21 cellular contexts compared by ENCODE assay signal in the genomic region with DNA sequence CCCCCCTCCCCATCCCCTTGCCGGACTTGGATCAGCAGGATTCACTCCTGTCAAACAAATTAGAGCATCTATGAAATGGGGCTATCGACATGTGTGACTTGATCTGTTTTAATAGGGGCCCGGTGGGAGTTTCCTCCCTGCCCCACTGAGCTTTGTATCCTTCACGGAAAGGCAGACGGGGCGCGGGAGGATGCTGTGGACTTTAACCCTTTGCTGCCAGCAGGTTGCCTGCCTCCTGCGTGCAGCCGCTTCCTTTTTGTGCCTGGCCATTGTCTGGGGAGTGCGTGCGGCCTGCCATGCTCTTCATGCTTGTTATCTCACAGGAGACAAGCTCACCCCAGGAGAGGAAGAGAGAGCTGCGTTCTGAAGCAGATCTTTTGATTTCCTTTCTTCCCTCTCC.
DNase-seq lines count a peak whose midpoint lies in the region; ATAC-seq and TF ChIP-seq lines count a peak whose summit lies in the region.
"Had no signal": no experiment of that assay in that cellular context is flagged by ENCODE, and none has a peak within 500 bp of the region (broad histone marks: within the 10 kb centered on the region; RNA-seq: fewer than 3 reads in every experiment).

No MANE protein-coding gene starts in this region.

- H3K9me3 ChIP-seq in BE2C (no peaks in the 10 kb centered on the region), HUES48 (ENCODE audit: control insufficient read depth, insufficient read depth, low read length) (no peaks in the 10 kb centered on the region), esophagus squamous epithelium (no peaks in the 10 kb centered on the region)
- H3K9me3 ChIP-seq: right atrium auricular region, thyroid gland had no signal

- H3K27me3 ChIP-seq in BE2C (no peaks in the 10 kb centered on the region), HUES48 (ENCODE audit: control insufficient read depth, insufficient read depth, low read length) (no peaks in the 10 kb centered on the region; the same call in 1 of the 2 replicates), esophagus squamous epithelium (no peaks in the 10 kb centered on the region)
- H3K27me3 ChIP-seq: foreskin keratinocyte, right atrium auricular region, thyroid gland had no signal

- intact Hi-C loops in left colon (cut with DNase I, micrococcal nuclease) (no loop called here), esophagus squamous epithelium (cut with DNase I) (loop anchor here (10.0 kb wide), 1 partner anchor 76 kb away; no protein-coding TSS in a partner anchor)

- no peak for TF ChIP-seq CTCF in BE2C (IDR thresholded peaks at IDR 0.05; ENCODE audit: low read depth, low read length)
- TF ChIP-seq CTCF in esophagus squamous epithelium (IDR thresholded peaks at IDR 0.05): no peak

- H3K4me1 ChIP-seq in BE2C (peaks cover 17% of the 10 kb centered on the region), HUES48 (ENCODE audit: control insufficient read depth, insufficient read depth, low read length) (peaks cover 49% of the 10 kb centered on the region), esophagus squamous epithelium (peaks cover 11 to 47% (median 12%) of the 10 kb centered on the region in 3 donors)

- DNase-seq in BE2C (peak; percentile 39), NCI-H748 treated with DMSO at 0.1 percent for 48 hours (lab: John Stamatoyannopoulos, UW) (peak; percentile 91), left colon (peak in 1 of 2 donors; percentile 33), NOMO-1 treated with dmso at 0.1 percent for 144 hours (lab: John Stamatoyannopoulos, UW; ENCODE audit: unreplicated experiment) (no peak), esophagus squamous epithelium (lab: John Stamatoyannopoulos, UW) (no peak)
- DNase-seq: ACHN; activated CD8-positive, alpha-beta T cell treated with anti-CD3 and anti-CD28 coated beads for 36 hours; activated naive CD8-positive, alpha-beta T cell treated with anti-CD3 and anti-CD28 coated beads for 36 hours; activated T-cell treated with anti-CD3 and anti-CD28 coated beads, Interleukin-2, amount 50 U/mL, for 72 hours; CD4-positive, alpha-beta T cell; foreskin keratinocyte; KG1; left cardiac atrium; NCI-H446; stimulated activated naive CD4-positive, alpha-beta T cell; T-helper 17 cell; thyroid gland had no signal

- peak; percentile 75 for ATAC-seq in left colon
- ATAC-seq in GM18868 (IDR thresholded peaks at IDR 0.05; ENCODE audit: unreplicated experiment): no peak
- ATAC-seq in GM21526 (IDR thresholded peaks at IDR 0.05; ENCODE audit: low FRiP score, unreplicated experiment): no peak
- ATAC-seq: activated CD8-positive, alpha-beta T cell treated with anti-CD3 and anti-CD28 coated beads for 36 hours; activated T-cell treated with anti-CD3 and anti-CD28 coated beads, Interleukin-2, amount 50 U/mL, for 72 hours; foreskin keratinocyte; left cardiac atrium; T-helper 17 cell had no signal

- peak overlapping the region; percentile 67 for H3K27ac ChIP-seq in HUES48 (ENCODE audit: low read depth, low read length)
- no peak overlapping the region for H3K27ac ChIP-seq in esophagus squamous epithelium
- H3K27ac ChIP-seq: foreskin keratinocyte, right atrium auricular region, thyroid gland had no signal

- WGBS in esophagus squamous epithelium, 2 donors: 82 to 86% methylated on average over 8 of the region's 12 CpGs

- no peaks in the 10 kb centered on the region for H3K36me3 ChIP-seq in BE2C
- H3K36me3 ChIP-seq in HUES48 (ENCODE audit: control insufficient read depth, insufficient read depth, low read length): no peaks in the 10 kb centered on the region
- H3K36me3 ChIP-seq in esophagus squamous epithelium: no peaks in the 10 kb centered on the region
- H3K36me3 ChIP-seq: right atrium auricular region, thyroid gland had no signal

- H3K9ac ChIP-seq in HUES48 (ENCODE audit: low read depth, low read length): no peak overlapping the region

- H3K4me3 ChIP-seq in BE2C (ENCODE audit: low read depth, low read length) (no peak overlapping the region), HUES48 (ENCODE audit: low read depth, low read length) (no peak overlapping the region), esophagus squamous epithelium (no peak overlapping the region)
- H3K4me3 ChIP-seq: right atrium auricular region, thyroid gland had no signal

- no peak for TF ChIP-seq POLR2A in esophagus squamous epithelium (IDR thresholded peaks at IDR 0.05)

Comparison
In these comparisons a context has a peak if more than half of its experiments do, and no peak if none do; other contexts are left out.
1. DNase-seq: peak in BE2C (single experiment) and NCI-H748 treated with DMSO at 0.1 percent for 48 hours (single experiment); none in NOMO-1 treated with dmso at 0.1 percent for 144 hours (single experiment) and esophagus squamous epithelium (single experiment).